ENCODE assay signal across 10 cellular contexts in the genomic region with DNA sequence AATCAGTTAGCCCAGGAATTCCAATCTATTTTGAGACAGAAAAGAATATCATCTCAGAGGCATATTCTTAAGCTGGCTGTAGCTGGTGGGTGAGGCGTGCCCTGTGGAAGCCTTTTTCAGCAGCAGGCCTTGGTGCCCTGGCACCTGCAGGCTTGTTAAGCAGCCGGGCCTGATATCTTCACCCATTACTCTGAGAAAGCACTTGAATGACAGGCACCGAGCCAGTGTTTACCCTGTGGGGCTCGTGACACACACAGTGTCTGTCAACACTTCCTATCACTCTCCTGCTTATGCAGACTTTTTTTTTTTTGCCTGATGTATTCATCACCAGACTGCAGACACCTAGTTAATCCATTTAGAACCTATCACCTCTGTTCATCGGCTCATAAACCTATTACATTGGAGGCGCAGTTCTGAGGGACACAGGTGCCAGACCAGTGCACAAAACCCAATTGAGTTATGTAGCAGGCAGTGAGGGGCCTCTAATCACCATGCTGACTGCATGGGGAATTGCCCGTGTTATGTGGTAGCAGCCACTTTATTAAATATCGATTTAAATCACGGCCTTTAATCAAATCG.
A peak's percentile ranks its signal among the peaks of the same experiment; 100 is the strongest.
DNase-seq lines count a peak whose midpoint lies in the region; ATAC-seq and TF ChIP-seq lines count a peak whose summit lies in the region.
"Had no signal": no experiment of that assay in that cellular context is flagged by ENCODE, and none has a peak within 500 bp of the region (broad histone marks: within the 10 kb centered on the region; RNA-seq: fewer than 3 reads in every experiment).

No MANE protein-coding gene starts in this region.

- no peaks in the 10 kb centered on the region for H3K27me3 ChIP-seq in GM23338 (ENCODE audit: insufficient read depth)
- H3K27me3 ChIP-seq in WERI-Rb-1 (ENCODE audit: insufficient read depth, low read depth, severe bottlenecking), result no peaks in the 10 kb centered on the region
- H3K27me3 ChIP-seq in lower lobe of right lung (ENCODE audit: low read depth), result peaks cover 7% of the 10 kb centered on the region
- H3K27me3 ChIP-seq in H9 (ENCODE audit: insufficient read depth, low read length), result no peaks in the 10 kb centered on the region

- H2BK20ac ChIP-seq in H9 (ENCODE audit: low read depth, low read length, poor library complexity, severe bottlenecking), result no peak overlapping the region

- H2AK5ac ChIP-seq in H9 (ENCODE audit: insufficient read length, low read length), result no peak overlapping the region

- H3K4me1 Mint-ChIP-seq in GM23338 (peaks cover 5% of the 10 kb centered on the region; the same call in 1 of the 3 replicates), H9 (no peaks in the 10 kb centered on the region)
- H3K4me1 Mint-ChIP-seq: activated naive CD8-positive, alpha-beta T cell treated with anti-CD3 and anti-CD28 coated beads, Interleukin-2, amount 50 U/mL, for 24 hours had no signal

- ATAC-seq in GM23338 (no peak), lower lobe of right lung (peak; percentile 43 to 78)
- ATAC-seq: activated CD8-positive, alpha-beta T cell treated with anti-CD3 and anti-CD28 coated beads, Interleukin-2, amount 10 ng/mL, durations not matched to agents 7 days and 5 days; activated naive CD8-positive, alpha-beta T cell treated with anti-CD3 and anti-CD28 coated beads, Interleukin-2, amount 50 U/mL, for 24 hours had no signal

- no peak overlapping the region for H2BK120ac ChIP-seq in H9 (ENCODE audit: low read depth, low read length, poor library complexity, severe bottlenecking)

- no peak overlapping the region for H2BK15ac ChIP-seq in H9 (ENCODE audit: low read depth, low read length)

- H2AFZ ChIP-seq in GM23338 (peak overlapping the region; percentile 87; the same call in 1 of the 2 replicates), H9 (ENCODE audit: low read length) (no peak overlapping the region)

- H3K4me2 ChIP-seq in GM23338 (no peak overlapping the region), H9 (ENCODE audit: insufficient read depth, insufficient read length, low read length) (no peak overlapping the region)

- H3K27me3 Mint-ChIP-seq in GM23338 (ENCODE audit: insufficient read depth, low read depth, poor library complexity), result no peaks in the 10 kb centered on the region
- H3K27me3 Mint-ChIP-seq in H9 (ENCODE audit: low read depth), result no peaks in the 10 kb centered on the region; the same call in 1 of the 2 replicates

- no peaks in the 10 kb centered on the region for H3F3A ChIP-seq in GM23338 (replicated peaks; ENCODE audit: low read depth)

- no peak overlapping the region for H4K91ac ChIP-seq in H9 (ENCODE audit: insufficient read length, low read depth, low read length)

- no peak overlapping the region for H4K5ac ChIP-seq in H9 (ENCODE audit: insufficient read length, low read depth, low read length)

- H3K27ac ChIP-seq in GM23338 (ENCODE audit: low read depth) (no peak overlapping the region), WERI-Rb-1 (no peak overlapping the region), lower lobe of right lung (no peak overlapping the region), H9 (ENCODE audit: insufficient read length, low read depth, low read length) (no peak overlapping the region)

- H3K18ac ChIP-seq in H9 (ENCODE audit: insufficient read length, low read depth, low read length), result no peak overlapping the region

- H3T11ph ChIP-seq in H9 (ENCODE audit: low read length), result no peak overlapping the region

- no peaks in the 10 kb centered on the region; the same call in 1 of the 2 replicates for H3K4me1 ChIP-seq in GM23338 (ENCODE audit: insufficient read depth)
- no peaks in the 10 kb centered on the region for H3K4me1 ChIP-seq in lower lobe of right lung
- H3K4me1 ChIP-seq in H9 (ENCODE audit: insufficient read depth, low read length), result no peaks in the 10 kb centered on the region

- WGBS in H9 (ENCODE audit: extremely low coverage, insufficient read length, low lambda C conversion rate), result no CpG with 5 or more reads among the region's 10 CpGs

- no peak overlapping the region for H3K56ac ChIP-seq in H9 (ENCODE audit: insufficient read length, low read depth, low read length)

- no peaks in the 10 kb centered on the region for H3K9me3 Mint-ChIP-seq in GM23338
- H3K9me3 Mint-ChIP-seq in H9, result no peaks in the 10 kb centered on the region; a peak in 1 of 5 replicates
- H3K9me3 Mint-ChIP-seq: activated naive CD8-positive, alpha-beta T cell treated with anti-CD3 and anti-CD28 coated beads, Interleukin-2, amount 50 U/mL, for 24 hours had no signal

- no peak overlapping the region for H3K23ac ChIP-seq in H9 (ENCODE audit: insufficient read length, low read depth, low read length)

- H3K4me3 Mint-ChIP-seq in GM23338 (no peak overlapping the region), H9 (no peak overlapping the region)
- H3K4me3 Mint-ChIP-seq: activated CD8-positive, alpha-beta T cell treated with anti-CD3 and anti-CD28 coated beads, Interleukin-2, amount 10 ng/mL, durations not matched to agents 7 days and 5 days; activated naive CD8-positive, alpha-beta T cell treated with anti-CD3 and anti-CD28 coated beads, Interleukin-2, amount 50 U/mL, for 24 hours had no signal

- no peaks in the 10 kb centered on the region for H3K23me2 ChIP-seq in H9 (ENCODE audit: insufficient read length, low read depth, low read length, poor library complexity, severe bottlenecking)

- H2BK5ac ChIP-seq in H9 (ENCODE audit: insufficient read length, low read length), result no peak overlapping the region

- no peak overlapping the region for H3K27ac Mint-ChIP-seq in GM23338
- H3K27ac Mint-ChIP-seq in H9, result no peak overlapping the region
- H3K27ac Mint-ChIP-seq: activated CD8-positive, alpha-beta T cell treated with anti-CD3 and anti-CD28 coated beads, Interleukin-2, amount 10 ng/mL, durations not matched to agents 7 days and 5 days; activated naive CD8-positive, alpha-beta T cell treated with anti-CD3 and anti-CD28 coated beads, Interleukin-2, amount 50 U/mL, for 24 hours had no signal

- intact Hi-C loops in lower lobe of right lung (cut with DNase I), result no loop called here

- TF ChIP-seq CTCF in GM23338 (conservative IDR thresholded peaks at IDR 0.05; ENCODE audit: low read depth in 2 of 2) (no peak), WERI-Rb-1 (IDR thresholded peaks at IDR 0.05; ENCODE audit: low read depth, low read length) (no peak), lower lobe of right lung (IDR thresholded peaks at IDR 0.05) (no peak), H9 (conservative IDR thresholded peaks at IDR 0.05) (no peak)

- H3K79me1 ChIP-seq in H9 (ENCODE audit: insufficient read depth, low read depth, low read length, poor library complexity, severe bottlenecking), result no peaks in the 10 kb centered on the region

- H3K9me3 ChIP-seq in WERI-Rb-1 (ENCODE audit: severe bottlenecking) (no peaks in the 10 kb centered on the region), lower lobe of right lung (no peaks in the 10 kb centered on the region), H9 (ENCODE audit: control insufficient read depth, low read depth, low read length) (no peaks in the 10 kb centered on the region)

- no peaks in the 10 kb centered on the region for H4K20me1 ChIP-seq in GM23338 (replicated peaks; ENCODE audit: insufficient read depth)
- H4K20me1 ChIP-seq in H9 (ENCODE audit: control insufficient read depth, insufficient read depth, insufficient read length), result no peaks in the 10 kb centered on the region

- H3K14ac ChIP-seq in H9 (ENCODE audit: insufficient read depth, low read length), result no peak overlapping the region

- no peaks in the 10 kb centered on the region for H3K9me2 ChIP-seq in GM23338 (ENCODE audit: insufficient read depth)

- H3K36me3 ChIP-seq in GM23338 (ENCODE audit: insufficient read depth) (no peaks in the 10 kb centered on the region), WERI-Rb-1 (no peaks in the 10 kb centered on the region), lower lobe of right lung (no peaks in the 10 kb centered on the region)

- no peaks in the 10 kb centered on the region for H3K36me3 Mint-ChIP-seq in GM23338 (ENCODE audit: low read depth)
- H3K36me3 Mint-ChIP-seq in H9 (ENCODE audit: insufficient read depth in 1 of 3, low read depth in 3 of 3), result no peaks in the 10 kb centered on the region

- H3K9ac ChIP-seq in H9 (ENCODE audit: extremely low read depth, insufficient read length, low read length), result no peak overlapping the region

- H3K4me3 ChIP-seq in GM23338 (no peak overlapping the region), WERI-Rb-1 (ENCODE audit: low read depth, low read length) (no peak overlapping the region), lower lobe of right lung (no peak overlapping the region)

- H4K8ac ChIP-seq in H9 (replicated peaks; ENCODE audit: insufficient read length, low read depth, low read length), result no peak overlapping the region

- H3K79me2 ChIP-seq in GM23338 (replicated peaks; ENCODE audit: insufficient read depth), result no peaks in the 10 kb centered on the region
- no peaks in the 10 kb centered on the region for H3K79me2 ChIP-seq in H9 (ENCODE audit: insufficient read depth, low read length)

- DNase-seq in GM23338 (ENCODE audit: low spot score) (no peak), NCI-H2081 treated with DMSO at 0.1 percent for 48 hours (lab: John Stamatoyannopoulos, UW) (peak; percentile 66), WERI-Rb-1 (peak; percentile 42), lower lobe of right lung (peak; percentile 48), ureter (ENCODE audit: low spot score) (no peak), globus pallidus (ENCODE audit: low spot score) (no peak), H9 (no peak)
- no peak for DNase-seq in activated CD4-positive, CD25-positive, alpha-beta regulatory T cell treated with anti-CD3 and anti-CD28 coated beads, Interleukin-2, amount 50 U/mL, for 72 hours
- DNase-seq: activated CD8-positive, alpha-beta T cell treated with anti-CD3 and anti-CD28 coated beads, Interleukin-2, amount 10 ng/mL, durations not matched to agents 7 days and 5 days; activated naive CD8-positive, alpha-beta T cell treated with anti-CD3 and anti-CD28 coated beads, Interleukin-2, amount 50 U/mL, for 24 hours had no signal

- no peak overlapping the region for H2BK12ac ChIP-seq in H9 (ENCODE audit: insufficient read length, low read depth, low read length)

- H3K4ac ChIP-seq in H9 (ENCODE audit: low read depth, low read length), result no peak overlapping the region

TF ChIP-seq in GM23338, 12 proteins besides CTCF, POLR2A, EP300 and RAD21 (continues in another document):
- no peak for TF ChIP-seq POLR2AphosphoS5 (IDR thresholded peaks at IDR 0.05; ENCODE audit: low read depth)

Comparison
In these comparisons a context has a peak if more than half of its experiments do, and no peak if none do; other contexts are left out.
1. DNase-seq: peak in NCI-H2081 treated with DMSO at 0.1 percent for 48 hours (single experiment), WERI-Rb-1 (single experiment) and lower lobe of right lung (single experiment); none in GM23338 (single experiment), activated CD4-positive, CD25-positive, alpha-beta regulatory T cell treated with anti-CD3 and anti-CD28 coated beads, Interleukin-2, amount 50 U/mL, for 72 hours (single experiment), ureter (single experiment), globus pallidus (single experiment) and H9 (single experiment).